20 cellular contexts compared by ENCODE assay signal in genomic region chr18:46761054-46761769, GRCh38.
DNase-seq lines count a peak whose midpoint lies in the region; ATAC-seq lines count a peak whose summit lies in the region.
"Had no signal": no experiment of that assay in that cellular context is flagged by ENCODE, and none has a peak within 500 bp of the region (broad histone marks: within the 10 kb centered on the region; RNA-seq: fewer than 3 reads in every experiment).

No MANE protein-coding gene starts in this region.

- no peak for ATAC-seq in HG03354 (IDR thresholded peaks at IDR 0.05; ENCODE audit: poor library complexity, severe bottlenecking, unreplicated experiment)
- ATAC-seq in HG03139 (IDR thresholded peaks at IDR 0.05; ENCODE audit: unreplicated experiment) = no peak
- ATAC-seq: activated T-cell treated with anti-CD3 and anti-CD28 coated beads, Interleukin-2, amount 50 U/mL, for 72 hours; CD8-positive, alpha-beta T cell; HCT116; lower lobe of right lung; naive thymus-derived CD4-positive, alpha-beta T cell had no signal

- DNase-seq in Ammon's horn (ENCODE audit: low spot score) (peak; percentile 74), NCI-H1417 (lab: John Stamatoyannopoulos, UW) (peak; percentile 30 to 98 (median 79)), NCI-H345 (lab: John Stamatoyannopoulos, UW) (peak; percentile 81), globus pallidus (ENCODE audit: low spot score) (peak; percentile 54), 8988T (no peak)
- no peak for DNase-seq in stimulated activated naive CD4-positive, alpha-beta T cell treated with Interleukin-2 at 50 U/mL for 16 hours (lab: John Stamatoyannopoulos, UW)
- DNase-seq: ACHN; activated CD4-positive, alpha-beta memory T cell treated with anti-CD3 and anti-CD28 coated beads, Interleukin-2, amount 10 ng/mL, durations not matched to agents 7 days and 5 days; activated naive CD8-positive, alpha-beta T cell treated with anti-CD3 and anti-CD28 coated beads for 36 hours; activated T-cell treated with anti-CD3 and anti-CD28 coated beads, Interleukin-2, amount 50 U/mL, for 72 hours; CD8-positive, alpha-beta T cell; effector CD8-positive, alpha-beta T cell; IMR-90; lower lobe of right lung; MV-4-11; naive thymus-derived CD4-positive, alpha-beta T cell; SK-N-SH had no signal

Comparison
In these comparisons a context has a peak if more than half of its experiments do, and no peak if none do; other contexts are left out.
1. DNase-seq: peak in Ammon's horn (single experiment), NCI-H1417 (3 of 3), NCI-H345 (single experiment) and globus pallidus (single experiment); none in 8988T (single experiment) and stimulated activated naive CD4-positive, alpha-beta T cell treated with Interleukin-2 at 50 U/mL for 16 hours (single experiment).